ENCODE assay signal across 8 cellular contexts in the genomic region with DNA sequence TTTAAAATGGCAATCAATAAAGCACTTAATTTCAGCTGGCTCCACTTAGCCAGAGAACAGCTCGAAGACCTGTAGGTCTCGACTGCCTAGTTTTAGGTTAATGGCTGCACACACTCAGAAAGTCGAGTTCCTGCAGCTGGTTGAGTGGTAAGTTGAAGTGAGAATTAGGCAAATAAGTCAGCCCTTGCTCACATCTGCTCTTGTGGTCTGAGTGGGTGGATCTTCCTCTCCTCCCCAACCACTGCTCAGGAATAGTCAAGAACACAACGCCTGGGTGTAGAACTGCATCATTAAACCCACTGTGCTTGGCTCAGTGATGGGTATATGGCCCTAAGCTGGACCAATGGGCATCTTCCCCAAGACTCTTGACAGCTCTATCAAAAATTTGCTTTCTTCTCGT. TPM values are rescaled to one million over a fixed set of nuclear protein-coding genes. Genes with fewer than 3 reads are reported as not detected.
DNase-seq lines count a peak whose midpoint lies in the region; ATAC-seq and TF ChIP-seq lines count a peak whose summit lies in the region.

No MANE protein-coding gene starts in this region.

- DNase-seq in AG20443 (ENCODE audit: low spot score) = peak; percentile 18
- DNase-seq in GM19240 (ENCODE audit: insufficient read length, low spot score) = peak; percentile 26
- peak; percentile 83 for DNase-seq in activated CD4-positive, alpha-beta memory T cell treated with anti-CD3 and anti-CD28 coated beads for 36 hours
- no peak for DNase-seq in NCI-H345 treated with DMSO at 0.1 percent for 48 hours (lab: John Stamatoyannopoulos, UW; ENCODE audit: unreplicated experiment)
- DNase-seq in DMS79 treated with DMSO at 0.1 percent for 48 hours (lab: John Stamatoyannopoulos, UW) = no peak
- no peak for DNase-seq in occipital lobe (lab: John Stamatoyannopoulos, UW)
- DNase-seq in mesothelial cell of epicardium (ENCODE audit: low spot score in 2 of 2, unreplicated experiment in 2 of 2) = no peak

- peak overlapping the region; percentile 11 for H3K4me3 Mint-ChIP-seq in activated CD4-positive, alpha-beta memory T cell treated with anti-CD3 and anti-CD28 coated beads for 36 hours
- H3K4me3 Mint-ChIP-seq in mesothelial cell of epicardium = no peak overlapping the region

- peak overlapping the region; percentile 91 for H3K27ac Mint-ChIP-seq in activated CD4-positive, alpha-beta memory T cell treated with anti-CD3 and anti-CD28 coated beads for 36 hours
- no peak overlapping the region for H3K27ac Mint-ChIP-seq in mesothelial cell of epicardium

- no peaks in the 10 kb centered on the region for H3K9me3 Mint-ChIP-seq in activated CD4-positive, alpha-beta memory T cell treated with anti-CD3 and anti-CD28 coated beads for 36 hours
- peaks cover 20% of the 10 kb centered on the region for H3K9me3 Mint-ChIP-seq in mesothelial cell of epicardium

- H3K27me3 Mint-ChIP-seq in activated CD4-positive, alpha-beta memory T cell treated with anti-CD3 and anti-CD28 coated beads for 36 hours = no peaks in the 10 kb centered on the region
- no peaks in the 10 kb centered on the region for H3K27me3 Mint-ChIP-seq in mesothelial cell of epicardium (ENCODE audit: low read depth)

- POLR2A ChIA-PET in activated CD4-positive, alpha-beta memory T cell treated with anti-CD3 and anti-CD28 coated beads for 36 hours (lab: Charles Lee) = interaction anchor here (0.6 to 5.3 kb wide), 12 partner anchors 12 to 263 kb away, joined by 3 to 32 read pairs (median 4); partner anchors contain the start of gene CLINT1

- peaks cover 96% of the 10 kb centered on the region for H3K4me1 Mint-ChIP-seq in activated CD4-positive, alpha-beta memory T cell treated with anti-CD3 and anti-CD28 coated beads for 36 hours (ENCODE audit: low read depth)
- peaks cover 10% of the 10 kb centered on the region for H3K4me1 Mint-ChIP-seq in mesothelial cell of epicardium

- no peak for TF ChIP-seq CTCF in mesothelial cell of epicardium (IDR thresholded peaks at IDR 0.05; ENCODE audit: unreplicated experiment)

- ATAC-seq in HG03135 (IDR thresholded peaks at IDR 0.05; ENCODE audit: unreplicated experiment) = peak; percentile 83

- H3K36me3 Mint-ChIP-seq in activated CD4-positive, alpha-beta memory T cell treated with anti-CD3 and anti-CD28 coated beads for 36 hours = peaks cover 7% of the 10 kb centered on the region
- peaks cover 5% of the 10 kb centered on the region for H3K36me3 Mint-ChIP-seq in mesothelial cell of epicardium

- CTCF ChIA-PET in activated CD4-positive, alpha-beta memory T cell treated with anti-CD3 and anti-CD28 coated beads for 36 hours (lab: Charles Lee) = interaction anchor here (0.6 to 2.3 kb wide), 9 partner anchors 11 to 147 kb away, joined by 3 to 18 read pairs (median 7); partner anchors contain the start of gene LSM11

- intact Hi-C loops in activated CD4-positive, alpha-beta memory T cell treated with anti-CD3 and anti-CD28 coated beads for 36 hours (cut with micrococcal nuclease) = loop anchor here (1.0 to 10.0 kb wide), 5 partner anchors 56 to 439 kb away; partner anchors contain the start of gene LSM11

RNA-seq across cellular contexts. Expression of gene ADAM19, which starts 20.9 kb away (rescaled TPM):
- 100 to 1,000 TPM; 107 to 111 TPM for total RNA-seq in activated CD4-positive, alpha-beta memory T cell treated with anti-CD3 and anti-CD28 coated beads for 36 hours
- 13.4 TPM for total RNA-seq in occipital lobe
- 17.1 to 19.7 TPM (median 19.7 TPM) in 3 replicates for total RNA-seq in mesothelial cell of epicardium

RNA-seq across cellular contexts. Expression of gene SOX30, which starts 55.8 kb away (rescaled TPM):
- under 1 TPM; 0.65 to 0.93 TPM for total RNA-seq in activated CD4-positive, alpha-beta memory T cell treated with anti-CD3 and anti-CD28 coated beads for 36 hours
- total RNA-seq in occipital lobe = not detected
- total RNA-seq in mesothelial cell of epicardium = not detected in 3 replicates

Comparison
In these comparisons a context has a peak if more than half of its experiments do, and no peak if none do; other contexts are left out.
1. DNase-seq: peak in AG20443 (single experiment), GM19240 (single experiment) and activated CD4-positive, alpha-beta memory T cell treated with anti-CD3 and anti-CD28 coated beads for 36 hours (single experiment); none in NCI-H345 treated with DMSO at 0.1 percent for 48 hours (single experiment), DMS79 treated with DMSO at 0.1 percent for 48 hours (single experiment), occipital lobe (single experiment) and mesothelial cell of epicardium (0 of 2).